In genomic region chr13:49549289-49549688, GRCh38 we compare ENCODE assay signal across 17 cellular contexts. TPM values are rescaled to one million over a fixed set of nuclear protein-coding genes. Genes with fewer than 3 reads are reported as not detected.
DNase-seq lines count a peak whose midpoint lies in the region; ATAC-seq and TF ChIP-seq lines count a peak whose summit lies in the region.
"Had no signal": no experiment of that assay in that cellular context is flagged by ENCODE, and none has a peak within 500 bp of the region (broad histone marks: within the 10 kb centered on the region; RNA-seq: fewer than 3 reads in every experiment).

No MANE protein-coding gene starts in this region.

- intact Hi-C loops in A673 (cut with micrococcal nuclease; ENCODE audit: unreplicated experiment), result no loop called here

- H3K9ac ChIP-seq in GM23248, result no peak overlapping the region

- H3K4me1 Mint-ChIP-seq in WTC11, result no peaks in the 10 kb centered on the region
- peaks cover 2% of the 10 kb centered on the region for H3K4me1 Mint-ChIP-seq in activated naive CD8-positive, alpha-beta T cell treated with anti-CD3 and anti-CD28 coated beads for 36 hours
- H3K4me1 Mint-ChIP-seq: activated T-helper 17 cell treated with anti-CD3 and anti-CD28 coated beads, Interleukin-2, amount 50 U/mL, for 72 hours; stimulated activated naive CD8-positive, alpha-beta T cell treated with anti-CD3 and anti-CD28 coated beads, Interleukin-15, amount 100 ng/mL, for 72 hours had no signal

- H3K27me3 Mint-ChIP-seq in WTC11 (ENCODE audit: low read depth), result no peaks in the 10 kb centered on the region
- no peaks in the 10 kb centered on the region for H3K27me3 Mint-ChIP-seq in activated naive CD8-positive, alpha-beta T cell treated with anti-CD3 and anti-CD28 coated beads for 36 hours
- H3K27me3 Mint-ChIP-seq: activated T-helper 17 cell treated with anti-CD3 and anti-CD28 coated beads, Interleukin-2, amount 50 U/mL, for 72 hours; stimulated activated naive CD8-positive, alpha-beta T cell treated with anti-CD3 and anti-CD28 coated beads, Interleukin-15, amount 100 ng/mL, for 72 hours had no signal

- WGBS in GM23248 (ENCODE audit: low coverage in 1 of 2, low lambda C conversion rate in 2 of 2, missing lambda C conversion rate in 2 of 2), 2 experiments, result 89 to 91% methylated on average over 15 of the region's 15 CpGs
- WGBS in gastroesophageal sphincter (ENCODE audit: low coverage in 1 of 2), 2 donors, result 77 to 100% methylated on average over 2 to 15 of the region's 15 CpGs

- no peak overlapping the region for H3K4me2 ChIP-seq in GM23248 (ENCODE audit: unreplicated experiment)

- CTCF ChIA-PET in A673 (lab: Charles Lee) (no interaction called here), WTC11 (lab: Charles Lee) (no interaction called here)

- peaks cover 32% of the 10 kb centered on the region; the same call in 1 of the 2 replicates for H3K36me3 Mint-ChIP-seq in WTC11
- H3K36me3 Mint-ChIP-seq in activated naive CD8-positive, alpha-beta T cell treated with anti-CD3 and anti-CD28 coated beads for 36 hours, result peaks cover 8% of the 10 kb centered on the region

- TF ChIP-seq CTCF in A673 (conservative IDR thresholded peaks at IDR 0.05; ENCODE audit: low read depth, low read length) (0 out of 2 replicates have a peak, but pooled peaks have one; percentile 27), WTC11 (IDR thresholded peaks at IDR 0.05) (no peak), gastroesophageal sphincter (IDR thresholded peaks at IDR 0.05) (peak in 3 of 4 experiments; percentile 14 to 36 (median 27))

- BruUV-seq in A673 (replicated peaks; lab: Mats Ljungman, UMichigan), result no TSS peak

- TF ChIP-seq POLR2A in gastroesophageal sphincter (IDR thresholded peaks at IDR 0.05), result no peak

- DNase-seq in A673 (ENCODE audit: low spot score) (no peak), GM23248 (peak; percentile 7), WTC11 (ENCODE audit: low spot score) (peak; percentile 40), DMS79 treated with DMSO at 0.1 percent for 48 hours (lab: John Stamatoyannopoulos, UW) (no peak), superior temporal gyrus (ENCODE audit: extremely low spot score) (no peak)
- DNase-seq in activated naive CD8-positive, alpha-beta T cell treated with anti-CD3 and anti-CD28 coated beads for 36 hours, result no peak
- DNase-seq: COR-L47; GDM1; islet precursor cell; midbrain; NCI-H2081; retina; stimulated activated naive CD8-positive, alpha-beta T cell treated with anti-CD3 and anti-CD28 coated beads, Interleukin-15, amount 100 ng/mL, for 72 hours; SW 1271 had no signal

- H3K9me2 ChIP-seq in GM23248 (ENCODE audit: insufficient read depth), result no peaks in the 10 kb centered on the region

- in situ Hi-C loops in GM23248 (cut with MboI), result no loop called here

- H3K27ac ChIP-seq in A673 (ENCODE audit: low read depth, low read length, poor library complexity, severe bottlenecking) (no peak overlapping the region), GM23248 (no peak overlapping the region), gastroesophageal sphincter (no peak overlapping the region)

- H2AFZ ChIP-seq in GM23248, result no peak overlapping the region

- POLR2A ChIA-PET in A673 (lab: Charles Lee; ENCODE audit: low non-redundant PET), result no interaction called here
- POLR2A ChIA-PET in WTC11 (lab: Charles Lee), result no interaction called here

- H3K79me2 ChIP-seq in GM23248 (ENCODE audit: insufficient read depth), result no peaks in the 10 kb centered on the region

- H3K27ac Mint-ChIP-seq in WTC11, result no peak overlapping the region; the same call in 1 of the 2 replicates
- no peak overlapping the region for H3K27ac Mint-ChIP-seq in activated naive CD8-positive, alpha-beta T cell treated with anti-CD3 and anti-CD28 coated beads for 36 hours
- H3K27ac Mint-ChIP-seq: activated T-helper 17 cell treated with anti-CD3 and anti-CD28 coated beads, Interleukin-2, amount 50 U/mL, for 72 hours; stimulated activated naive CD8-positive, alpha-beta T cell treated with anti-CD3 and anti-CD28 coated beads, Interleukin-15, amount 100 ng/mL, for 72 hours had no signal

- no peaks in the 10 kb centered on the region for H3F3A ChIP-seq in GM23248 (ENCODE audit: insufficient read depth)

- ATAC-seq in WTC11, result peak; percentile 69
- ATAC-seq in gastroesophageal sphincter, result peak; percentile 31
- no peak for ATAC-seq in HG02870 (IDR thresholded peaks at IDR 0.05; ENCODE audit: unreplicated experiment)
- ATAC-seq: activated T-helper 17 cell treated with anti-CD3 and anti-CD28 coated beads, Interleukin-2, amount 50 U/mL, for 72 hours; stimulated activated naive CD8-positive, alpha-beta T cell treated with anti-CD3 and anti-CD28 coated beads, Interleukin-15, amount 100 ng/mL, for 72 hours had no signal

- no peak overlapping the region for H3K4me3 Mint-ChIP-seq in WTC11
- no peak overlapping the region for H3K4me3 Mint-ChIP-seq in activated naive CD8-positive, alpha-beta T cell treated with anti-CD3 and anti-CD28 coated beads for 36 hours
- H3K4me3 Mint-ChIP-seq: activated T-helper 17 cell treated with anti-CD3 and anti-CD28 coated beads, Interleukin-2, amount 50 U/mL, for 72 hours; stimulated activated naive CD8-positive, alpha-beta T cell treated with anti-CD3 and anti-CD28 coated beads, Interleukin-15, amount 100 ng/mL, for 72 hours had no signal

- H3K9me3 Mint-ChIP-seq in WTC11, result no peaks in the 10 kb centered on the region
- no peaks in the 10 kb centered on the region for H3K9me3 Mint-ChIP-seq in activated naive CD8-positive, alpha-beta T cell treated with anti-CD3 and anti-CD28 coated beads for 36 hours
- H3K9me3 Mint-ChIP-seq: activated T-helper 17 cell treated with anti-CD3 and anti-CD28 coated beads, Interleukin-2, amount 50 U/mL, for 72 hours; stimulated activated naive CD8-positive, alpha-beta T cell treated with anti-CD3 and anti-CD28 coated beads, Interleukin-15, amount 100 ng/mL, for 72 hours had no signal

- H3K4me1 ChIP-seq in A673 (ENCODE audit: insufficient read depth, low read length, poor library complexity, severe bottlenecking), result no peaks in the 10 kb centered on the region
- H3K4me1 ChIP-seq in GM23248 (ENCODE audit: insufficient read depth), result no peaks in the 10 kb centered on the region
- H3K4me1 ChIP-seq in gastroesophageal sphincter, result no peaks in the 10 kb centered on the region

- TF ChIP-seq EP300 in gastroesophageal sphincter (IDR thresholded peaks at IDR 0.05), result no peak

- H3K4me3 ChIP-seq in A673 (ENCODE audit: low read depth, low read length, poor library complexity, severe bottlenecking) (no peak overlapping the region), GM23248 (no peak overlapping the region), gastroesophageal sphincter (no peak overlapping the region)

- H4K20me1 ChIP-seq in GM23248 (ENCODE audit: insufficient read depth), result no peaks in the 10 kb centered on the region

- H3K27me3 ChIP-seq in A673 (replicated peaks; ENCODE audit: insufficient read depth, low read depth, low read length, poor library complexity), result no peaks in the 10 kb centered on the region
- no peaks in the 10 kb centered on the region for H3K27me3 ChIP-seq in GM23248 (replicated peaks; ENCODE audit: insufficient read depth)
- no peaks in the 10 kb centered on the region for H3K27me3 ChIP-seq in gastroesophageal sphincter

- H3K36me3 ChIP-seq in A673 (ENCODE audit: insufficient read depth, low read length, poor library complexity, severe bottlenecking), result peaks cover 2% of the 10 kb centered on the region
- peaks cover 13% of the 10 kb centered on the region for H3K36me3 ChIP-seq in GM23248 (ENCODE audit: low read depth)
- H3K36me3 ChIP-seq in gastroesophageal sphincter, result peaks cover 0 to 100% of the 10 kb centered on the region in 2 donors

- H3K9me3 ChIP-seq in A673 (ENCODE audit: low read depth, low read length, poor library complexity, severe bottlenecking) (no peaks in the 10 kb centered on the region), GM23248 (ENCODE audit: low read depth) (no peaks in the 10 kb centered on the region), gastroesophageal sphincter (no peaks in the 10 kb centered on the region)

TF ChIP-seq in WTC11, 78 proteins besides CTCF, POLR2A, EP300 and RAD21 (continues in another document):
- TF ChIP-seq RORB (CRISPR knock-in tag; IDR thresholded peaks at IDR 0.05), result no peak

RNA-seq across cellular contexts. Expression of gene RCBTB1, which starts 36.1 kb away (rescaled TPM):
- total RNA-seq in A673 (2021) (12.7 and 18.4 TPM in 2 replicates), WTC11 (2021) (28.3 to 31.8 TPM (median 31.3 TPM) in 3 replicates), gastroesophageal sphincter (10 to 100 TPM; 13.2 to 29.1 (median 20.1) TPM)
- total RNA-seq in GM23248 (2014; rRNA removed; shearing (Covaris generic)), result 9.5 and 14.5 TPM in 2 replicates
- polyA plus RNA-seq in GM23248 (2016; fragmentation: Nextera tagmentation; extraction: Ambion mirVana), result 9.4 and 9.9 TPM in 2 replicates
- total RNA-seq in activated naive CD8-positive, alpha-beta T cell treated with anti-CD3 and anti-CD28 coated beads for 36 hours, result 10 to 100 TPM; 13.2 to 14.6 TPM

RNA-seq across cellular contexts. Expression of gene PHF11, which starts 53.5 kb away (rescaled TPM):
- total RNA-seq in A673 (2021), result 16.0 and 17.0 TPM in 2 replicates
- total RNA-seq in GM23248 (2014; rRNA removed; shearing (Covaris generic)), result 13.4 and 16.9 TPM in 2 replicates
- 29.3 and 29.6 TPM in 2 replicates for polyA plus RNA-seq in GM23248 (2016; fragmentation: Nextera tagmentation; extraction: Ambion mirVana)
- total RNA-seq in WTC11 (2021), result 9.3 to 11.9 TPM (median 10.8 TPM) in 3 replicates
- total RNA-seq in gastroesophageal sphincter, result 10 to 100 TPM; 33.1 to 42.7 (median 38.7) TPM
- 10 to 100 TPM; 53.6 to 61.5 TPM for total RNA-seq in activated naive CD8-positive, alpha-beta T cell treated with anti-CD3 and anti-CD28 coated beads for 36 hours

Comparison
In these comparisons a context has a peak if more than half of its experiments do, and no peak if none do; other contexts are left out.
1. DNase-seq: peak in GM23248 (single experiment) and WTC11 (single experiment); none in A673 (single experiment), activated naive CD8-positive, alpha-beta T cell treated with anti-CD3 and anti-CD28 coated beads for 36 hours (single experiment), DMS79 treated with DMSO at 0.1 percent for 48 hours (single experiment) and superior temporal gyrus (single experiment).